In the genomic region with DNA sequence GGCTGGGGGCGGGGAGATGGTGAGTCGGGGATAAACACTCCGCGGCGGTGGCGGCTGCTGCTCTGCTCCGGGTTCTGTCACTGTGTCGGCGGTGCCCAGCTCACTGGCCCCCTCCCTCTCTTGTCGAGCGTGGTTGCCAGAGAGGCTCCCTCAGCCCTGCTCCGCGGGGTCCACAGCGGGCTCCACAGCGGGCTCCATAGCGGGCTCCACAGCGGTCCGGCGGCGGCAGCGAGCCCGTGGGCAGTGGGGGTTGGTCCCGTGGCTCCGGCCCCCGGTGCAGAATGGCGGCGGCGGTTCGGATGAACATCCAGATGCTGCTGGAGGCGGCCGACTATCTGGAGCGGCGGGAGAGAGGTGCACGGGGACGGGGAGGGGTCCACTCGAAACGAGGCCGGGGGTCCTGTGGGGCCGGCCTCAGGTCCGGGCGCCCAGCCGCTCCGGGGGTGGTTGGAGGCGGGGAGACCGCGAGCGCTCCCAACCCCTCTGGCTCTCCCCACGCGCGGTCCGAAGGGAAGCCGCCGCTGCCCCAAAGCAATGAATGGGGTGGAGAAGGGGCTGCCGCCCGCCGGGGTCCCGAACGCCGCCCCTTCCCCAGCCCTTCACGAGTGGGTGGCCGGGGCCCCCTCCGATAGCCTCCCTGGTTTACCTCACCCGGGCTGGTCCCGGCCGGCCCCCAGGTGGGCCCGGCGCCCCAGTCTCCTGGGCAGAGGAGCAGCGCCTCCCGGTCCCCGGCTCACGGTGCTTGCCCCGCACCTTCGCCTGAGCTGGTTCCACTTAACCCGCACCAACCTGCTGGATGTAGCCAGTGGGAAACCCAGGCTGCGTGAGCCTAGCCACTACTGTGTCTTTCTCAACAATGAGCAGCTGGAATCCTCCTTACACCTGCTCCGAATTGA, we compare ENCODE assay signal across 8 cellular contexts. TPM values are rescaled to one million over a fixed set of nuclear protein-coding genes. Genes with fewer than 3 reads are reported as not detected.
DNase-seq lines count a peak whose midpoint lies in the region; ATAC-seq and TF ChIP-seq lines count a peak whose summit lies in the region.

A gene with protein sequence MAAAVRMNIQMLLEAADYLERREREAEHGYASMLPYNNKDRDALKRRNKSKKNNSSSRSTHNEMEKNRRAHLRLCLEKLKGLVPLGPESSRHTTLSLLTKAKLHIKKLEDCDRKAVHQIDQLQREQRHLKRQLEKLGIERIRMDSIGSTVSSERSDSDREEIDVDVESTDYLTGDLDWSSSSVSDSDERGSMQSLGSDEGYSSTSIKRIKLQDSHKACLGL (plus strand): TSS at position 60 of the 896 bp plus-strand sequence. CDS start 222 bp downstream, at position 282.

- H3K4me1 ChIP-seq in Peyer's patch, result peaks cover 0 to 12% (median 8%) of the 10 kb centered on the region in 4 donors
- H3K4me1 ChIP-seq in tibial artery, result peaks cover 0 to 36% (median 21%) of the 10 kb centered on the region in 4 donors

- TF ChIP-seq CTCF in AG09309 (IDR thresholded peaks at IDR 0.05; ENCODE audit: control insufficient read depth, insufficient read depth, low read depth, low read length, missing control alignments) (no peak), Peyer's patch (IDR thresholded peaks at IDR 0.05) (no peak), tibial artery (IDR thresholded peaks at IDR 0.05) (no peak)

- intact Hi-C loops in tibial artery (cut with DNase I; ENCODE audit: low total_unique reads), result loop anchor here (2.0 to 10.0 kb wide), 3 partner anchors 156 to 330 kb away; a partner anchor contains a TSS

- H3K27ac ChIP-seq in Peyer's patch, result peak within 1 kb of the TSS; percentile 95 to 99 (median 98)
- peak within 1 kb of the TSS; percentile 90 to 95 for H3K27ac ChIP-seq in tibial artery

- DNase-seq in AG09309 (ENCODE audit: low read depth) (no peak), Peyer's patch (peak in 2 of 3 donors; percentile 22 to 62), cortex of kidney (lab: John Stamatoyannopoulos, UW) (peak; percentile 75), lung microvascular endothelial cell (ENCODE audit: low read depth in 2 of 2) (peak; percentile 28 to 33), tibial artery (peak in 1 of 2 donors; percentile 68), NCI-H2171 (lab: John Stamatoyannopoulos, UW) (no peak)

- H3K9me3 ChIP-seq in Peyer's patch, result no peaks in the 10 kb centered on the region
- H3K9me3 ChIP-seq in tibial artery, result no peaks in the 10 kb centered on the region

- H3K4me3 ChIP-seq in AG09309 (ENCODE audit: control insufficient read depth, low read depth, low read length), result peak within 1 kb of the TSS; percentile 89
- peak within 1 kb of the TSS; percentile 83 to 94 (median 85) for H3K4me3 ChIP-seq in Peyer's patch
- H3K4me3 ChIP-seq in tibial artery, result peak within 1 kb of the TSS; percentile 84 to 95

- peak; percentile 3 for ATAC-seq in GM18498 (IDR thresholded peaks at IDR 0.05; ENCODE audit: unreplicated experiment)
- ATAC-seq in GM18907 (IDR thresholded peaks at IDR 0.05; ENCODE audit: unreplicated experiment), result no peak

- peaks cover 0 to 39% (median 0%) of the 10 kb centered on the region in 3 donors for H3K36me3 ChIP-seq in Peyer's patch
- H3K36me3 ChIP-seq in tibial artery, result peaks cover 3 to 16% (median 5%) of the 10 kb centered on the region in 3 donors

- peak; percentile 97 to 99 for TF ChIP-seq POLR2A in Peyer's patch (IDR thresholded peaks at IDR 0.05)

- H3K27me3 ChIP-seq in Peyer's patch (no peaks in the 10 kb centered on the region), tibial artery (no peaks in the 10 kb centered on the region)

RNA-seq across cellular contexts. Expression of the gene that starts here (rescaled TPM):
- total RNA-seq in Peyer's patch (10 to 100 TPM; 18.2 to 83.7 (median 74.4) TPM), lung microvascular endothelial cell (2.4 and 4.8 TPM in 2 replicates)

Comparison
In these comparisons a context has a peak if more than half of its experiments do, and no peak if none do; other contexts are left out.
1. DNase-seq: peak in Peyer's patch (2 of 3), cortex of kidney (single experiment) and lung microvascular endothelial cell (2 of 2); none in AG09309 (single experiment) and NCI-H2171 (single experiment).
2. Peak in every context shown above with its lines, with median percentiles within 50 percentile points of each other: H3K4me3 ChIP-seq.